ENCODE assay signal across 1 cellular context in the genomic region with DNA sequence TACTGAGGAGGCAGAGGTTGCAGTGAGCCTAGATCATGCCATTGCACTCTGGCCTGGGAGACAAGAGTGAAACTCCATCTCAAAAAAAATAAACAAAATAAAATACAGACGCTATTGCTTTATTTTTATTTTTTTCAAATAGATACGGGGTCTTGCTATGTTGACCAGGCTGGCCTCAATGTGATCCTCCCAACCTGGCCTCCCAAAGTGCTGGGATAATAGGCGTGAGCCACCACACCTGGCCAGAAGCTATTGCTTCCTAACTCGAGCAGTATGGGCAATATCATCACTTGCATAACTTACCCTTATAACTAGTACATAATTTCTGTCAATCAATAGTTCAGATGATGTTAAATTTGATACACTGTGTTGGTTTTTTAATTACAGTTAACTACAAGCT.
TF ChIP-seq lines count a peak whose summit lies in the region.

No MANE protein-coding gene starts in this region.

TF ChIP-seq in HepG2, 621 proteins besides CTCF, POLR2A, EP300 and RAD21:
- TF ChIP-seq SIN3B (IDR thresholded peaks at IDR 0.05; ENCODE audit: low read length) (no peak), ZBTB21 (CRISPR knock-in tag; IDR thresholded peaks at IDR 0.05) (no peak), ZFY (CRISPR knock-in tag; IDR thresholded peaks at IDR 0.05) (no peak), ZNF644 (CRISPR knock-in tag; IDR thresholded peaks at IDR 0.05; ENCODE audit: low read depth) (no peak), ZNF33A (CRISPR knock-in tag; IDR thresholded peaks at IDR 0.05; ENCODE audit: borderline replicate concordance) (no peak)
- TF ChIP-seq, protein P1, sequence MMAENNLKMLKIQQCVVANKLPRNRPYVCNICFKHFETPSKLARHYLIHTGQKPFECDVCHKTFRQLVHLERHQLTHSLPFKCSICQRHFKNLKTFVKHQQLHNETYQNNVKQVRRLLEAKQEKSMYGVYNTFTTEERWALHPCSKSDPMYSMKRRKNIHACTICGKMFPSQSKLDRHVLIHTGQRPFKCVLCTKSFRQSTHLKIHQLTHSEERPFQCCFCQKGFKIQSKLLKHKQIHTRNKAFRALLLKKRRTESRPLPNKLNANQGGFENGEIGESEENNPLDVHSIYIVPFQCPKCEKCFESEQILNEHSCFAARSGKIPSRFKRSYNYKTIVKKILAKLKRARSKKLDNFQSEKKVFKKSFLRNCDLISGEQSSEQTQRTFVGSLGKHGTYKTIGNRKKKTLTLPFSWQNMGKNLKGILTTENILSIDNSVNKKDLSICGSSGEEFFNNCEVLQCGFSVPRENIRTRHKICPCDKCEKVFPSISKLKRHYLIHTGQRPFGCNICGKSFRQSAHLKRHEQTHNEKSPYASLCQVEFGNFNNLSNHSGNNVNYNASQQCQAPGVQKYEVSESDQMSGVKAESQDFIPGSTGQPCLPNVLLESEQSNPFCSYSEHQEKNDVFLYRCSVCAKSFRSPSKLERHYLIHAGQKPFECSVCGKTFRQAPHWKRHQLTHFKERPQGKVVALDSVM (CRISPR knock-in tag; IDR thresholded peaks at IDR 0.05), result peak; percentile 63
